In the genomic region with DNA sequence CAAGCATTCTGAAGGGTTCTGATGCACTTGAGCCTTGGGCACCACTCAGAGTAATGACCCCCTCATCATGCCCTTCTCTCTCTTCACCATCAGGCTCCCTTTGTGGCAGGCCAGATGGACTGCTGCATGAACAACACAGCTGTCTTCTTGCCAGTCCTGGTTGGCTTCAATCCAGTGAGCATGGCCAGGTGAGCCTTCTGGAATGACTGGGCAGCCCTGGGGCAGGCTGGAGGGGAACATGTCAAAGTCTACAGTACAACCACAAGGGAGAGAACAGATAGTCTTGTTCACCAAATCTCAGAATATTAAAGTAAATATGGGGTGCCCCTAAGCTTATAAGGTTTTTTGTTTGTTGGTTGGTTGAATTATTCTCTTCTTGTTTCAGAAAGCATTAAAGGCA, we compare ENCODE assay signal across 17 cellular contexts. TPM values are rescaled to one million over a fixed set of nuclear protein-coding genes. Genes with fewer than 3 reads are reported as not detected.
DNase-seq lines count a peak whose midpoint lies in the region; ATAC-seq and TF ChIP-seq lines count a peak whose summit lies in the region.
"Had no signal": no experiment of that assay in that cellular context is flagged by ENCODE, and none has a peak within 500 bp of the region (broad histone marks: within the 10 kb centered on the region; RNA-seq: fewer than 3 reads in every experiment).

No MANE protein-coding gene starts in this region.

- H3K4me1 ChIP-seq in mammary epithelial cell (ENCODE audit: insufficient read depth, low read length) (peaks cover 24% of the 10 kb centered on the region), psoas muscle (no peaks in the 10 kb centered on the region)
- H3K4me1 ChIP-seq: ascending aorta had no signal

- H3K27me3 ChIP-seq in mammary epithelial cell (ENCODE audit: insufficient read depth, low read length) (no peaks in the 10 kb centered on the region), psoas muscle (ENCODE audit: insufficient read depth in 3 of 3, low read length in 2 of 3) (peaks cover 0 to 16% (median 2%) of the 10 kb centered on the region in 3 donors)
- H3K27me3 ChIP-seq: ascending aorta had no signal

- H3K4me2 ChIP-seq in mammary epithelial cell (ENCODE audit: insufficient read depth, low read depth, low read length) = peak overlapping the region; percentile 20

- TF ChIP-seq CTCF in mammary epithelial cell (conservative IDR thresholded peaks at IDR 0.05 in 1 of 2, IDR thresholded peaks at IDR 0.05 in 1 of 2; ENCODE audit: extremely low read depth in 1 of 2, insufficient read depth in 1 of 2, low read depth in 1 of 2, low read length in 2 of 2) (no peak), psoas muscle (IDR thresholded peaks at IDR 0.05) (no peak)

- no peaks in the 10 kb centered on the region for H3K79me2 ChIP-seq in mammary epithelial cell (ENCODE audit: insufficient read depth, low read length)

- H3K9me3 ChIP-seq in mammary epithelial cell (replicated peaks; ENCODE audit: insufficient read depth, low read length) (no peaks in the 10 kb centered on the region), psoas muscle (no peaks in the 10 kb centered on the region)
- H3K9me3 ChIP-seq: ascending aorta had no signal

- H3K36me3 ChIP-seq in mammary epithelial cell (ENCODE audit: insufficient read depth, low read length) (no peaks in the 10 kb centered on the region), psoas muscle (ENCODE audit: insufficient read depth in 1 of 2, low read depth in 1 of 2) (no peaks in the 10 kb centered on the region)
- H3K36me3 ChIP-seq: ascending aorta had no signal

- DNase-seq in DMS79 treated with DMSO at 0.1 percent for 48 hours (lab: John Stamatoyannopoulos, UW) (peak; percentile 21), NCI-H2029 treated with DMSO at 0.1 percent for 48 hours (lab: John Stamatoyannopoulos, UW) (peak; percentile 44), mammary epithelial cell (peak; percentile 76), psoas muscle (no peak), A172 (ENCODE audit: low spot score) (no peak), NCI-H128 (lab: John Stamatoyannopoulos, UW; ENCODE audit: unreplicated experiment) (no peak)
- DNase-seq: Karpas-422; NCI-H1417 treated with DMSO at 0.1 percent for 48 hours; NCI-H2171 treated with DMSO at 0.1 percent for 48 hours; stimulated activated CD4-positive, alpha-beta T cell treated with anti-CD3 and anti-CD28 coated beads, Interleukin-2, amount 100 ng/mL, for 48 hours; stimulated activated naive CD4-positive, alpha-beta T cell treated with Interleukin-2 at 50 U/mL for 16 hours; SW 1271 had no signal

- H2AFZ ChIP-seq in mammary epithelial cell (ENCODE audit: low read depth, low read length) = no peak overlapping the region

- H3K27ac ChIP-seq in mammary epithelial cell (ENCODE audit: insufficient read depth, low read depth, low read length) (no peak overlapping the region), psoas muscle (no peak overlapping the region)
- H3K27ac ChIP-seq: ascending aorta, skin epidermis had no signal

- dilution Hi-C loops in mammary epithelial cell (cut with HindIII; ENCODE audit: low sequenced_read_pairs) = loop anchor here (5.0 kb wide), 1 partner anchor 76 kb away; no protein-coding TSS in a partner anchor

- no peak overlapping the region for H3K9ac ChIP-seq in mammary epithelial cell (ENCODE audit: insufficient read depth, low read length)

- CTCF ChIA-PET in mammary epithelial cell (lab: Charles Lee; ENCODE audit: low non-redundant PET) = interaction anchor here (0.6 kb wide), 1 partner anchor 99 kb away, joined by 4 read pairs; no protein-coding TSS in a partner anchor

- in situ Hi-C loops in mammary epithelial cell (cut with MboI; ENCODE audit: low sequenced_read_pairs in 2 of 2) = no loop called here

- ATAC-seq in psoas muscle = peak in 3 of 4 donors; percentile 29 to 64 (median 61)
- ATAC-seq in GM21737 (IDR thresholded peaks at IDR 0.05; ENCODE audit: unreplicated experiment) = no peak

- intact Hi-C loops in mammary epithelial cell (cut with micrococcal nuclease) = no loop called here
- intact Hi-C loops in psoas muscle (cut with DNase I) = no loop called here

- H4K20me1 ChIP-seq in mammary epithelial cell (ENCODE audit: insufficient read depth, low read length) = no peaks in the 10 kb centered on the region

- H3K4me3 ChIP-seq in mammary epithelial cell (replicated peaks in 1 of 3; ENCODE audit: insufficient read depth in 1 of 3, low read depth in 2 of 3, low read length in 3 of 3) = no peak overlapping the region
- H3K4me3 ChIP-seq in psoas muscle = no peak overlapping the region
- H3K4me3 ChIP-seq: ascending aorta, skin epidermis had no signal

- no TSS peak for BruUV-seq in mammary epithelial cell (replicated peaks; lab: Mats Ljungman, UMichigan)

RNA-seq across cellular contexts. Expression of a gene that starts 4.4 kb away (rescaled TPM):
- 1 to 10 TPM in 1 of 2 donors, under 1 TPM in 1; 0.47 to 1.2 TPM for total RNA-seq in mammary epithelial cell
- 1.1 TPM for polyA plus RNA-seq in mammary epithelial cell
- polyA minus RNA-seq in mammary epithelial cell = not detected
- 1 to 10 TPM in 1 of 4 donors, not detected in 3; 2.0 TPM for total RNA-seq in psoas muscle
- 1 to 10 TPM in 1 of 3 donors, under 1 TPM in 2; 0.05 to 1.6 (median 0.51) TPM for polyA plus RNA-seq in psoas muscle
- not detected in 2 replicates for total RNA-seq in A172 (2014; rRNA removed; shearing (Covaris generic))
- total RNA-seq: activated T-helper 1 cell treated with anti-CD3 and anti-CD28 coated beads, Interleukin-12 subunit alpha, Interleukin-12 subunit beta, Interleukin-2, Interleukin-4 antibody, amounts not matched to agents 30 ng/mL and 10 ng/mL and 1 ng/mL, durations not matched to agents 14 hours and 24 hours and 36 hours; ascending aorta; RPMI7951 had no signal

RNA-seq across cellular contexts. Expression of a gene that starts 6.0 kb away (rescaled TPM):
- 10 to 100 TPM; 21.7 to 29.2 TPM for total RNA-seq in mammary epithelial cell
- polyA plus RNA-seq in mammary epithelial cell = 27.8 TPM
- 15.3 TPM for polyA minus RNA-seq in mammary epithelial cell
- total RNA-seq in psoas muscle = 10 to 100 TPM in 1 of 4 donors, 1 to 10 TPM in 3; 1.9 to 38.1 (median 3.0) TPM
- 10 to 100 TPM in 2 of 3 donors, 1 to 10 TPM in 1; 1.7 to 23.2 (median 10.9) TPM for polyA plus RNA-seq in psoas muscle
- 8.2 and 13.4 TPM in 2 replicates for total RNA-seq in A172 (2014; rRNA removed; shearing (Covaris generic))

RNA-seq across cellular contexts. Expression of a gene that starts 11.5 kb away (rescaled TPM):
- total RNA-seq in mammary epithelial cell (10 to 100 TPM; 11.5 to 12.1 TPM), psoas muscle (10 to 100 TPM in 1 of 4 donors, 1 to 10 TPM in 3; 4.4 to 10.1 (median 5.9) TPM)
- polyA plus RNA-seq in mammary epithelial cell (9.3 TPM), psoas muscle (1 to 10 TPM; 6.0 to 9.5 (median 7.5) TPM)
- 8.4 TPM for polyA minus RNA-seq in mammary epithelial cell
- 24.3 and 39.8 TPM in 2 replicates for total RNA-seq in A172 (2014; rRNA removed; shearing (Covaris generic))

RNA-seq across cellular contexts. Expression of a gene that starts 58.9 kb away (rescaled TPM):
- total RNA-seq in mammary epithelial cell = 1 to 10 TPM; 1.5 to 3.0 TPM
- 4.5 TPM for polyA plus RNA-seq in mammary epithelial cell
- not detected for polyA minus RNA-seq in mammary epithelial cell
- 1 to 10 TPM in 3 of 4 donors, not detected in 1; 1.5 to 2.2 (median 1.7) TPM for total RNA-seq in psoas muscle
- 1 to 10 TPM in 1 of 3 donors, under 1 TPM in 2; 0.26 to 1.7 (median 0.39) TPM for polyA plus RNA-seq in psoas muscle
- total RNA-seq in A172 (2014; rRNA removed; shearing (Covaris generic)) = not detected in 2 replicates
- total RNA-seq: ascending aorta had no signal

Comparison
In these comparisons a context has a peak if more than half of its experiments do, and no peak if none do; other contexts are left out.
1. DNase-seq: peak in DMS79 treated with DMSO at 0.1 percent for 48 hours (single experiment), NCI-H2029 treated with DMSO at 0.1 percent for 48 hours (single experiment) and mammary epithelial cell (single experiment); none in psoas muscle (0 of 2), A172 (single experiment) and NCI-H128 (single experiment).